ENCODE assay signal across 1 cellular context in the genomic region with DNA sequence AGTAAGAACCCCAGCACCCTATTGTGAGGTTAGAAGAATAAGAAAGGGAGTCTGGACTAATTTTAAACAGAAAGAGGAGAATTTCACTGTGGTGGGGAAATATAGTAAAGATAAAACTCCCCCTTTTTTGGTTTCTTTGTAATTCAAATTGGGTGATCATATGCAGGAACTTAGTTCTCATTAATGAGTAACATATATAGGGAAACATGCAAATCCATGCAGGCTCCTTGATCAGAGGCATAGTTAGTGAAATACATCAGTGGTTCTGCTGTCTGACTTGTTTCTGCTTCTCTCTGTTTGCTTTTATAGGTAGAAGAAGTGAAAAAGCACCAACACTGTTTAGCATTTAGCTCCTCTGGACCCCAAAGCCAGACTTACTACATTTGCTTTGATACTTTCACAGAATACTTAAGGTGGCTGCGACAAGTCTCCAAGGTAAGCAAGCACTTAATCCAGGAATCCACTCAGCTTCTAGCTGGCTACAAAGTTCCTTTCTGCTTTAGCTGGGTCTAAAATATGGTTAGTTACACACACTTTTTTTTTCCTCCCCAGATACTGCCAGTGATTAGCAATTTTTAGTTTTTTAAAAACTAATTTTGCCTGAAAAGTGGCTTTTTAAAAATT.
TF ChIP-seq lines count a peak whose summit lies in the region.

No MANE protein-coding gene starts in this region.

TF ChIP-seq in SK-N-SH, 30 proteins besides CTCF, POLR2A, EP300 and RAD21 (continued from another document):
- TF ChIP-seq, protein P1, sequence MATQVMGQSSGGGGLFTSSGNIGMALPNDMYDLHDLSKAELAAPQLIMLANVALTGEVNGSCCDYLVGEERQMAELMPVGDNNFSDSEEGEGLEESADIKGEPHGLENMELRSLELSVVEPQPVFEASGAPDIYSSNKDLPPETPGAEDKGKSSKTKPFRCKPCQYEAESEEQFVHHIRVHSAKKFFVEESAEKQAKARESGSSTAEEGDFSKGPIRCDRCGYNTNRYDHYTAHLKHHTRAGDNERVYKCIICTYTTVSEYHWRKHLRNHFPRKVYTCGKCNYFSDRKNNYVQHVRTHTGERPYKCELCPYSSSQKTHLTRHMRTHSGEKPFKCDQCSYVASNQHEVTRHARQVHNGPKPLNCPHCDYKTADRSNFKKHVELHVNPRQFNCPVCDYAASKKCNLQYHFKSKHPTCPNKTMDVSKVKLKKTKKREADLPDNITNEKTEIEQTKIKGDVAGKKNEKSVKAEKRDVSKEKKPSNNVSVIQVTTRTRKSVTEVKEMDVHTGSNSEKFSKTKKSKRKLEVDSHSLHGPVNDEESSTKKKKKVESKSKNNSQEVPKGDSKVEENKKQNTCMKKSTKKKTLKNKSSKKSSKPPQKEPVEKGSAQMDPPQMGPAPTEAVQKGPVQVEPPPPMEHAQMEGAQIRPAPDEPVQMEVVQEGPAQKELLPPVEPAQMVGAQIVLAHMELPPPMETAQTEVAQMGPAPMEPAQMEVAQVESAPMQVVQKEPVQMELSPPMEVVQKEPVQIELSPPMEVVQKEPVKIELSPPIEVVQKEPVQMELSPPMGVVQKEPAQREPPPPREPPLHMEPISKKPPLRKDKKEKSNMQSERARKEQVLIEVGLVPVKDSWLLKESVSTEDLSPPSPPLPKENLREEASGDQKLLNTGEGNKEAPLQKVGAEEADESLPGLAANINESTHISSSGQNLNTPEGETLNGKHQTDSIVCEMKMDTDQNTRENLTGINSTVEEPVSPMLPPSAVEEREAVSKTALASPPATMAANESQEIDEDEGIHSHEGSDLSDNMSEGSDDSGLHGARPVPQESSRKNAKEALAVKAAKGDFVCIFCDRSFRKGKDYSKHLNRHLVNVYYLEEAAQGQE (IDR thresholded peaks at IDR 0.05; ENCODE audit: low read depth, low read length), result no peak
- TF ChIP-seq TCF12 (IDR thresholded peaks at IDR 0.05) (no peak), NFIC (IDR thresholded peaks at IDR 0.05; ENCODE audit: borderline replicate concordance) (no peak), TAF1 (IDR thresholded peaks at IDR 0.05; ENCODE audit: borderline replicate concordance, low read depth, low read length) (no peak), POLR2AphosphoS5 (IDR thresholded peaks at IDR 0.05; ENCODE audit: low read depth, low read length) (no peak), MEF2A (IDR thresholded peaks at IDR 0.05; ENCODE audit: borderline replicate concordance, low read depth) (no peak), RCOR1 (IDR thresholded peaks at IDR 0.05; ENCODE audit: low read length) (no peak), NRF1 (IDR thresholded peaks at IDR 0.05; ENCODE audit: low read depth, low read length) (no peak), MXI1 (IDR thresholded peaks at IDR 0.05; ENCODE audit: low read depth, low read length) (no peak)
- TF ChIP-seq, protein P2, sequence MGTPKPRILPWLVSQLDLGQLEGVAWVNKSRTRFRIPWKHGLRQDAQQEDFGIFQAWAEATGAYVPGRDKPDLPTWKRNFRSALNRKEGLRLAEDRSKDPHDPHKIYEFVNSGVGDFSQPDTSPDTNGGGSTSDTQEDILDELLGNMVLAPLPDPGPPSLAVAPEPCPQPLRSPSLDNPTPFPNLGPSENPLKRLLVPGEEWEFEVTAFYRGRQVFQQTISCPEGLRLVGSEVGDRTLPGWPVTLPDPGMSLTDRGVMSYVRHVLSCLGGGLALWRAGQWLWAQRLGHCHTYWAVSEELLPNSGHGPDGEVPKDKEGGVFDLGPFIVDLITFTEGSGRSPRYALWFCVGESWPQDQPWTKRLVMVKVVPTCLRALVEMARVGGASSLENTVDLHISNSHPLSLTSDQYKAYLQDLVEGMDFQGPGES (IDR thresholded peaks at IDR 0.05; ENCODE audit: low read depth, low read length), result no peak
- TF ChIP-seq, protein P3, sequence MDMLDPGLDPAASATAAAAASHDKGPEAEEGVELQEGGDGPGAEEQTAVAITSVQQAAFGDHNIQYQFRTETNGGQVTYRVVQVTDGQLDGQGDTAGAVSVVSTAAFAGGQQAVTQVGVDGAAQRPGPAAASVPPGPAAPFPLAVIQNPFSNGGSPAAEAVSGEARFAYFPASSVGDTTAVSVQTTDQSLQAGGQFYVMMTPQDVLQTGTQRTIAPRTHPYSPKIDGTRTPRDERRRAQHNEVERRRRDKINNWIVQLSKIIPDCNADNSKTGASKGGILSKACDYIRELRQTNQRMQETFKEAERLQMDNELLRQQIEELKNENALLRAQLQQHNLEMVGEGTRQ (IDR thresholded peaks at IDR 0.05; ENCODE audit: borderline replicate concordance, low read depth, low read length), result no peak
- TF ChIP-seq, protein P4, sequence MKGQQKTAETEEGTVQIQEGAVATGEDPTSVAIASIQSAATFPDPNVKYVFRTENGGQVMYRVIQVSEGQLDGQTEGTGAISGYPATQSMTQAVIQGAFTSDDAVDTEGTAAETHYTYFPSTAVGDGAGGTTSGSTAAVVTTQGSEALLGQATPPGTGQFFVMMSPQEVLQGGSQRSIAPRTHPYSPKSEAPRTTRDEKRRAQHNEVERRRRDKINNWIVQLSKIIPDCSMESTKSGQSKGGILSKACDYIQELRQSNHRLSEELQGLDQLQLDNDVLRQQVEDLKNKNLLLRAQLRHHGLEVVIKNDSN (IDR thresholded peaks at IDR 0.05; ENCODE audit: borderline replicate concordance, low read depth), result no peak
